In the genomic region with DNA sequence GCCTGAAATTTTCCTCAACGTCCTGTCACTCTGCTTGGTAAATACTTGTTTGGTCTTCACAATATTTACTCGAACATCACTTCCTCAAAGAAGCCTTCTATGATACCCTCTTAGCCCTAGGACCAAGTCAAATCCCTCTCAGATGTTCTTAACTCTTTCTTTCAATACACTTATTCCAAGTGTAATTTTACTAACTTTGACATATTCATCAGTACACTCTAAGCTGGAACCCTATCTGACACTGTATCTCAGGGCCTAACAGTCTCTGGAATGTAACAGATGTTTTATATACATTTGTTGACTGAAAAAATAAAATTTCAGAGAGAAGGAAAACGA, we compare ENCODE assay signal across 12 cellular contexts. TPM values are rescaled to one million over a fixed set of nuclear protein-coding genes. Genes with fewer than 3 reads are reported as not detected.
DNase-seq lines count a peak whose midpoint lies in the region; ATAC-seq and TF ChIP-seq lines count a peak whose summit lies in the region.
"Had no signal": no experiment of that assay in that cellular context is flagged by ENCODE, and none has a peak within 500 bp of the region (broad histone marks: within the 10 kb centered on the region; RNA-seq: fewer than 3 reads in every experiment).

No MANE protein-coding gene starts in this region.

- peaks cover 6 to 19% (median 12%) of the 10 kb centered on the region in 4 donors for H3K4me1 Mint-ChIP-seq in CD4-positive, CD25-positive, alpha-beta regulatory T cell
- peaks cover 24% of the 10 kb centered on the region for H3K4me1 Mint-ChIP-seq in endodermal cell

- TF ChIP-seq CTCF in endodermal cell (conservative IDR thresholded peaks at IDR 0.05), result no peak
- TF ChIP-seq CTCF in prostate gland (IDR thresholded peaks at IDR 0.05), result no peak

- 57 to 64% methylated on average over 2 to 3 of the region's 3 CpGs for WGBS in endodermal cell (ENCODE audit: insufficient coverage in 1 of 2, insufficient read length in 1 of 2), 2 experiments
- WGBS in prostate gland, result 6% methylated on average over 3 of the region's 3 CpGs

- H3K4me3 Mint-ChIP-seq in CD4-positive, CD25-positive, alpha-beta regulatory T cell, result no peak overlapping the region
- H3K4me3 Mint-ChIP-seq in endodermal cell, result no peak overlapping the region
- H3K4me3 Mint-ChIP-seq: activated T-cell treated with anti-CD3 and anti-CD28 coated beads, Interleukin-2, amount 50 U/mL, for 24 hours had no signal

- H3K9me3 ChIP-seq in CD4-positive, CD25-positive, alpha-beta regulatory T cell (ENCODE audit: control insufficient read depth in 2 of 2, low read length in 2 of 2), result no peaks in the 10 kb centered on the region
- no peaks in the 10 kb centered on the region for H3K9me3 ChIP-seq in endodermal cell (ENCODE audit: control insufficient read depth, low read length)
- no peaks in the 10 kb centered on the region for H3K9me3 ChIP-seq in prostate gland
- H3K9me3 ChIP-seq: ovary had no signal

- H3K36me3 Mint-ChIP-seq in CD4-positive, CD25-positive, alpha-beta regulatory T cell, result peaks cover 12% of the 10 kb centered on the region
- H3K36me3 Mint-ChIP-seq in endodermal cell (ENCODE audit: low read depth), result peaks cover 3% of the 10 kb centered on the region

- intact Hi-C loops in prostate gland (cut with DNase I), result no loop called here

- ATAC-seq in CD4-positive, CD25-positive, alpha-beta regulatory T cell (ENCODE audit: low read depth in 2 of 2), result no peak
- ATAC-seq in GM19328 (IDR thresholded peaks at IDR 0.05; ENCODE audit: unreplicated experiment) (no peak), HG02840 (IDR thresholded peaks at IDR 0.05; ENCODE audit: low FRiP score, unreplicated experiment) (no peak)

- peak overlapping the region; percentile 8 for H3K9ac ChIP-seq in endodermal cell (ENCODE audit: extremely low read depth, low read length, poor library complexity, severe bottlenecking)

- no peaks in the 10 kb centered on the region for H3K36me3 ChIP-seq in CD4-positive, CD25-positive, alpha-beta regulatory T cell (ENCODE audit: control insufficient read depth, insufficient read depth, low read length)
- H3K36me3 ChIP-seq in endodermal cell (ENCODE audit: control insufficient read depth, insufficient read depth, low read length) (no peaks in the 10 kb centered on the region), prostate gland (no peaks in the 10 kb centered on the region)
- H3K36me3 ChIP-seq: ovary had no signal

- no peaks in the 10 kb centered on the region for H3K27me3 Mint-ChIP-seq in CD4-positive, CD25-positive, alpha-beta regulatory T cell
- no peaks in the 10 kb centered on the region for H3K27me3 Mint-ChIP-seq in endodermal cell (ENCODE audit: insufficient read depth)
- H3K27me3 Mint-ChIP-seq: activated T-cell treated with anti-CD3 and anti-CD28 coated beads, Interleukin-2, amount 50 U/mL, for 24 hours had no signal

- TF ChIP-seq POLR2A in prostate gland (IDR thresholded peaks at IDR 0.05), result no peak

- H3K4me1 ChIP-seq in CD4-positive, CD25-positive, alpha-beta regulatory T cell (ENCODE audit: control insufficient read depth, insufficient read depth, low read length, poor library complexity, severe bottlenecking), result no peaks in the 10 kb centered on the region
- H3K4me1 ChIP-seq in endodermal cell (ENCODE audit: control insufficient read depth, insufficient read depth, low read length), result peaks cover 19% of the 10 kb centered on the region
- peaks cover 22% of the 10 kb centered on the region for H3K4me1 ChIP-seq in prostate gland (replicated peaks)

- H3K4me3 ChIP-seq in CD4-positive, CD25-positive, alpha-beta regulatory T cell (ENCODE audit: low read depth, low read length), result no peak overlapping the region
- H3K4me3 ChIP-seq in endodermal cell (ENCODE audit: low read length) (peak overlapping the region; percentile 50), prostate gland (no peak overlapping the region)
- H3K4me3 ChIP-seq: ovary had no signal

- H3K27ac Mint-ChIP-seq in CD4-positive, CD25-positive, alpha-beta regulatory T cell, result peak overlapping the region; percentile 7 to 74 (median 72)
- peak overlapping the region; percentile 1 for H3K27ac Mint-ChIP-seq in endodermal cell
- H3K27ac Mint-ChIP-seq: activated T-cell treated with anti-CD3 and anti-CD28 coated beads, Interleukin-2, amount 50 U/mL, for 24 hours had no signal

- no peak overlapping the region for H3K27ac ChIP-seq in CD4-positive, CD25-positive, alpha-beta regulatory T cell (ENCODE audit: insufficient read depth, low read length, poor library complexity, severe bottlenecking)
- H3K27ac ChIP-seq in endodermal cell (ENCODE audit: low read depth, low read length), result peak overlapping the region; percentile 90
- H3K27ac ChIP-seq in prostate gland, result peak overlapping the region; percentile 61 to 76

- DNase-seq in CD4-positive, CD25-positive, alpha-beta regulatory T cell, result no peak
- DNase-seq in KBM-7, result peak; percentile 11
- DNase-seq in endodermal cell, result no peak
- no peak for DNase-seq in prostate gland (ENCODE audit: low spot score)
- DNase-seq in anterior cingulate cortex (lab: John Stamatoyannopoulos, UW), result no peak
- DNase-seq in D341Med (ENCODE audit: low spot score), result no peak
- DNase-seq: activated T-cell treated with anti-CD3 and anti-CD28 coated beads, Interleukin-2, amount 50 U/mL, for 24 hours; effector memory CD4-positive, alpha-beta T cell; T-helper 9 cell had no signal

- in situ Hi-C loops in KBM-7 (cut with MboI; ENCODE audit: low pct_unique_long_range_greater_than_20kb, low sequenced_read_pairs), result no loop called here

- H3K27me3 ChIP-seq in CD4-positive, CD25-positive, alpha-beta regulatory T cell (ENCODE audit: control insufficient read depth, insufficient read depth, low read length), result no peaks in the 10 kb centered on the region
- H3K27me3 ChIP-seq in endodermal cell (ENCODE audit: control insufficient read depth, insufficient read depth, low read length, poor library complexity, severe bottlenecking), result no peaks in the 10 kb centered on the region
- no peaks in the 10 kb centered on the region for H3K27me3 ChIP-seq in prostate gland (replicated peaks; ENCODE audit: insufficient read depth)
- H3K27me3 ChIP-seq: ovary had no signal

- peaks cover 0 to 3% (median 0%) of the 10 kb centered on the region in 7 donors for H3K9me3 Mint-ChIP-seq in CD4-positive, CD25-positive, alpha-beta regulatory T cell
- peaks cover 6% of the 10 kb centered on the region for H3K9me3 Mint-ChIP-seq in endodermal cell
- H3K9me3 Mint-ChIP-seq: activated T-cell treated with anti-CD3 and anti-CD28 coated beads, Interleukin-2, amount 50 U/mL, for 24 hours had no signal

RNA-seq across cellular contexts. Expression of a gene that starts 19.6 kb away (rescaled TPM):
- total RNA-seq in CD4-positive, CD25-positive, alpha-beta regulatory T cell, result 12.3 TPM
- polyA plus RNA-seq in CD4-positive, CD25-positive, alpha-beta regulatory T cell, result 10 to 100 TPM in 3 of 4 donors, 1 to 10 TPM in 1; 9.8 to 12.3 (median 11.0) TPM
- total RNA-seq in endodermal cell (10 to 100 TPM; 17.2 to 20.2 TPM), prostate gland (10 to 100 TPM; 69.9 to 75.6 TPM)
- polyA plus RNA-seq in endodermal cell (2013, experiment 1 of 2), result 17.0 TPM
- 16.8 TPM for polyA plus RNA-seq in endodermal cell (2013, experiment 2 of 2)
